In the genomic region with DNA sequence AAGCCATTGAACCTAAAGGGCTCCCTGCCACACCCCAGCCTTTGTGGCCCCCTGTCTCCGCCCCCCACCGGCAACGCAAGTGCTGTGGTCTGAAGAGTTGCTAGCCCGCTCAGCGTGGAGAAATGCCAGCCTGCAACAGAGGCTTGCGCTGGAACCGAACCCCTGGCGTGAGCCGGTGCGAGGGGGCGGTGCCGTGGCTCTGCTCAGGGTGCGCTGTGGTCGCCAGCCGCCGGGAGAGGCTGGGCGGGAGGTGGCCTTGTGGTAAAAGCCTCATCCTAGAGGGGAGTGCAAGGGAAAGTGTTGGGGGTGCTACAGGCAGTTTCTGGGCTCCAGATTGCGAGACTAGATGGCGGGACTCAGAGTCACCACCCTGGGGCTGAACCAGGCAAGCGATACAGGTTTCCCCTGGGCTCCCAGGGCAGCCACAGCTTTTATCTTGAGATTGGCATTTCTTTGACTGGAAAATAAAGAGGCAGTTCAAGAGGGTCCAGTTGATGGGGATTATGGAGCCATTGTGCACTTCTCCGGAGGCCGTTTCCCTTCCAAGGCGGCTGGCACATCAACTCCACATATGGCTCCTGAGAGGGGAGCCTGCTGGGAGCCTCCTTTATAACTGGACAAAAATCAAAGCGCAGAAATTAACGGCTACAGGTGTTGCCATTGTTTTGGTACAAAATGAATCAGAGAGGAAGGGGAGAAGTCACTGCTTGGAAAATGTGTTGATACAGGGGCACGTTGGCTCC, we compare ENCODE assay signal across 8 cellular contexts. TPM values are rescaled to one million over a fixed set of nuclear protein-coding genes. Genes with fewer than 3 reads are reported as not detected.
A peak's percentile ranks its signal among the peaks of the same experiment; 100 is the strongest.
DNase-seq lines count a peak whose midpoint lies in the region; ATAC-seq and TF ChIP-seq lines count a peak whose summit lies in the region.

No MANE protein-coding gene starts in this region.

- 14 to 32% methylated on average over 9 to 26 of the region's 26 CpGs for WGBS in tibial nerve, 2 donors

- H3K9me3 ChIP-seq in mucosa of stomach (ENCODE audit: control insufficient read depth, low read length) (no peaks in the 10 kb centered on the region), tibial nerve (no peaks in the 10 kb centered on the region)

- H3K4me1 ChIP-seq in mucosa of stomach (ENCODE audit: control insufficient read depth, insufficient read depth, low read length) (peaks cover 19% of the 10 kb centered on the region), tibial nerve (peaks cover 0 to 38% (median 7%) of the 10 kb centered on the region in 4 donors)

- H3K36me3 ChIP-seq in mucosa of stomach (ENCODE audit: control insufficient read depth, insufficient read depth, low read length): no peaks in the 10 kb centered on the region
- no peaks in the 10 kb centered on the region for H3K36me3 ChIP-seq in tibial nerve

- H3K4me3 ChIP-seq in choroid plexus epithelial cell (ENCODE audit: low read depth, low read length): peak overlapping the region; percentile 59
- no peak overlapping the region for H3K4me3 ChIP-seq in mucosa of stomach (ENCODE audit: low read length)
- H3K4me3 ChIP-seq in tibial nerve: peak overlapping the region; percentile 45 to 72 (median 54)

- no peak for TF ChIP-seq EP300 in tibial nerve (IDR thresholded peaks at IDR 0.05)

- TF ChIP-seq CTCF in choroid plexus epithelial cell (conservative IDR thresholded peaks at IDR 0.05; ENCODE audit: low read depth, low read length): no peak
- no peak for TF ChIP-seq CTCF in tibial nerve (IDR thresholded peaks at IDR 0.05)

- no peak for TF ChIP-seq POLR2A in tibial nerve (IDR thresholded peaks at IDR 0.05)

- H3K9ac ChIP-seq in mucosa of stomach (ENCODE audit: low read length): peak overlapping the region; percentile 36

- DNase-seq in NCI-H187 (lab: John Stamatoyannopoulos, UW) (peak; percentile 29 to 38), NCI-H187 treated with DMSO at 0.1 percent for 48 hours (lab: John Stamatoyannopoulos, UW) (no peak), SW480 (ENCODE audit: low spot score) (peak; percentile 4), choroid plexus epithelial cell (ENCODE audit: low read depth) (no peak), tibial nerve (ENCODE audit: low spot score in 2 of 2) (no peak)

- peak overlapping the region in 2 of 4 donors; percentile 1 to 10 for H3K27ac ChIP-seq in tibial nerve

- ATAC-seq in GM18873 (IDR thresholded peaks at IDR 0.05; ENCODE audit: low FRiP score, unreplicated experiment) (no peak), HG03520 (IDR thresholded peaks at IDR 0.05; ENCODE audit: unreplicated experiment) (no peak)

- H3K27me3 ChIP-seq in mucosa of stomach (ENCODE audit: control insufficient read depth, insufficient read depth, low read length) (peaks cover 55% of the 10 kb centered on the region), tibial nerve (peaks cover 0 to 39% of the 10 kb centered on the region in 2 donors)

RNA-seq across cellular contexts. Expression of a gene that starts 2.3 kb away (rescaled TPM):
- total RNA-seq in tibial nerve: 10 to 100 TPM in 2 of 4 donors, 1 to 10 TPM in 2; 9.0 to 20.8 (median 11.4) TPM

Comparison
In these comparisons a context has a peak if more than half of its experiments do, and no peak if none do; other contexts are left out.
1. DNase-seq: peak in NCI-H187 (2 of 2) and SW480 (single experiment); none in NCI-H187 treated with DMSO at 0.1 percent for 48 hours (single experiment), choroid plexus epithelial cell (single experiment) and tibial nerve (0 of 2).